In genomic region chr4:4880492-4880891, GRCh38 we compare ENCODE assay signal across 15 cellular contexts. TPM values are rescaled to one million over a fixed set of nuclear protein-coding genes. Genes with fewer than 3 reads are reported as not detected.
A peak's percentile ranks its signal among the peaks of the same experiment; 100 is the strongest.
DNase-seq lines count a peak whose midpoint lies in the region; ATAC-seq and TF ChIP-seq lines count a peak whose summit lies in the region.
"Had no signal": no experiment of that assay in that cellular context is flagged by ENCODE, and none has a peak within 500 bp of the region (broad histone marks: within the 10 kb centered on the region; RNA-seq: fewer than 3 reads in every experiment).

No MANE protein-coding gene starts in this region.

- H3K9me3 Mint-ChIP-seq in WTC11, result no peaks in the 10 kb centered on the region
- H3K9me3 Mint-ChIP-seq: activated CD4-positive, alpha-beta T cell treated with anti-CD3 and anti-CD28 coated beads, Interleukin-2, amount 10 ng/mL, durations not matched to agents 24 days and 14 days; activated naive CD4-positive, alpha-beta T cell treated with anti-CD3 and anti-CD28 coated beads for 36 hours; effector memory CD8-positive, alpha-beta T cell; naive thymus-derived CD4-positive, alpha-beta T cell had no signal

- no peak overlapping the region for H3K4me3 ChIP-seq in heart right ventricle
- no peak overlapping the region for H3K4me3 ChIP-seq in PC-3 (ENCODE audit: low read length)
- no peak overlapping the region for H3K4me3 ChIP-seq in epithelial cell of esophagus (ENCODE audit: low read length)
- H3K4me3 ChIP-seq in upper lobe of right lung, result no peak overlapping the region
- H3K4me3 ChIP-seq: SJSA1 had no signal

- no peak overlapping the region for H3K27ac Mint-ChIP-seq in WTC11
- H3K27ac Mint-ChIP-seq: activated CD4-positive, alpha-beta T cell treated with anti-CD3 and anti-CD28 coated beads, Interleukin-2, amount 10 ng/mL, durations not matched to agents 24 days and 14 days; activated naive CD4-positive, alpha-beta T cell treated with anti-CD3 and anti-CD28 coated beads for 36 hours; B cell; effector memory CD8-positive, alpha-beta T cell; naive thymus-derived CD4-positive, alpha-beta T cell had no signal

- 78 to 85% methylated on average over 2 of the region's 2 CpGs for WGBS in heart right ventricle, 2 donors

- H3K4me1 Mint-ChIP-seq in WTC11, result peaks cover 4% of the 10 kb centered on the region; the same call in 1 of the 2 replicates
- H3K4me1 Mint-ChIP-seq: activated CD4-positive, alpha-beta T cell treated with anti-CD3 and anti-CD28 coated beads, Interleukin-2, amount 10 ng/mL, durations not matched to agents 24 days and 14 days; B cell; naive thymus-derived CD4-positive, alpha-beta T cell had no signal

- no TSS peak for BruUV-seq in PC-3 (replicated peaks; lab: Mats Ljungman, UMichigan)

- H3K4me3 Mint-ChIP-seq in WTC11, result no peak overlapping the region
- H3K4me3 Mint-ChIP-seq: activated CD4-positive, alpha-beta T cell treated with anti-CD3 and anti-CD28 coated beads, Interleukin-2, amount 10 ng/mL, durations not matched to agents 24 days and 14 days; activated naive CD4-positive, alpha-beta T cell treated with anti-CD3 and anti-CD28 coated beads for 36 hours; B cell; effector memory CD8-positive, alpha-beta T cell; naive thymus-derived CD4-positive, alpha-beta T cell had no signal

- H3K27me3 ChIP-seq in heart right ventricle (peaks cover 0 to 86% (median 72%) of the 10 kb centered on the region in 7 donors), PC-3 (ENCODE audit: low read length) (no peaks in the 10 kb centered on the region; the same call in 1 of the 2 replicates), upper lobe of right lung (peaks cover 31% of the 10 kb centered on the region)
- H3K27me3 ChIP-seq: SJSA1 had no signal

- H3K36me3 Mint-ChIP-seq in WTC11, result no peaks in the 10 kb centered on the region
- H3K36me3 Mint-ChIP-seq: naive thymus-derived CD4-positive, alpha-beta T cell had no signal

- H3K9me2 ChIP-seq in PC-3 (replicated peaks; ENCODE audit: low read length), result no peaks in the 10 kb centered on the region

- CTCF ChIA-PET in PC-3 (lab: Charles Lee) (no interaction called here), WTC11 (lab: Charles Lee) (no interaction called here)

- ATAC-seq in heart right ventricle (no peak), Right ventricle myocardium superior (ENCODE audit: poor library complexity) (no peak), PC-3 (no peak), upper lobe of right lung (no peak), GM21526 (IDR thresholded peaks at IDR 0.05; ENCODE audit: low FRiP score, unreplicated experiment) (no peak), WTC11 (no peak)
- ATAC-seq: effector memory CD8-positive, alpha-beta T cell; naive thymus-derived CD4-positive, alpha-beta T cell had no signal

- TF ChIP-seq CTCF in heart right ventricle (IDR thresholded peaks at IDR 0.05) (peak in 6 of 9 donors; percentile 21 to 51 (median 37)), PC-3 (conservative IDR thresholded peaks at IDR 0.05; ENCODE audit: low read depth, low read length) (peak; percentile 55), epithelial cell of esophagus (IDR thresholded peaks at IDR 0.05; ENCODE audit: insufficient read depth, low read depth, low read length, missing control alignments) (peak; percentile 37), upper lobe of right lung (IDR thresholded peaks at IDR 0.05) (peak; percentile 24), WTC11 (IDR thresholded peaks at IDR 0.05) (no peak)

- H4K20me1 ChIP-seq in PC-3 (ENCODE audit: low read length), result no peaks in the 10 kb centered on the region

- DNase-seq in heart right ventricle (no peak), Right ventricle myocardium superior (no peak), PC-3 (peak; percentile 29), epithelial cell of esophagus (ENCODE audit: low read depth) (peak; percentile 19), upper lobe of right lung (no peak), NCI-H2227 treated with DMSO at 0.1 percent for 48 hours (lab: John Stamatoyannopoulos, UW) (no peak), WTC11 (ENCODE audit: low spot score) (no peak)
- DNase-seq: activated CD4-positive, alpha-beta T cell treated with anti-CD3 and anti-CD28 coated beads, Interleukin-2, amount 10 ng/mL, durations not matched to agents 24 days and 14 days; activated naive CD4-positive, alpha-beta T cell treated with anti-CD3 and anti-CD28 coated beads for 36 hours; effector memory CD8-positive, alpha-beta T cell; naive thymus-derived CD4-positive, alpha-beta T cell; NCI-H2081 treated with DMSO at 0.1 percent for 48 hours had no signal

- no peaks in the 10 kb centered on the region for H3K36me3 ChIP-seq in heart right ventricle
- H3K36me3 ChIP-seq in PC-3 (ENCODE audit: low read depth, low read length), result no peaks in the 10 kb centered on the region
- no peaks in the 10 kb centered on the region for H3K36me3 ChIP-seq in upper lobe of right lung
- H3K36me3 ChIP-seq: SJSA1 had no signal

- H3K9me3 ChIP-seq in heart right ventricle (no peaks in the 10 kb centered on the region), PC-3 (ENCODE audit: low read length) (no peaks in the 10 kb centered on the region), upper lobe of right lung (no peaks in the 10 kb centered on the region)
- H3K9me3 ChIP-seq: SJSA1 had no signal

- H3K27ac ChIP-seq in heart right ventricle (no peak overlapping the region), PC-3 (ENCODE audit: low read length) (no peak overlapping the region), upper lobe of right lung (no peak overlapping the region)
- H3K27ac ChIP-seq: SJSA1 had no signal

- intact Hi-C loops in heart right ventricle (cut with DNase I) (loop anchor here in 4 of 10 donors (2.0 to 10.0 kb wide), 5 partner anchors 206 to 396 kb away; no protein-coding TSS in a partner anchor), Right ventricle myocardium superior (cut with DNase I) (loop anchor here (5.0 kb wide), 1 partner anchor 393 kb away; no protein-coding TSS in a partner anchor), PC-3 (cut with micrococcal nuclease) (loop anchor here (1.0 to 5.0 kb wide), 2 partner anchors 303 to 392 kb away; no protein-coding TSS in a partner anchor), upper lobe of right lung (cut with DNase I) (no loop called here)

- H2AFZ ChIP-seq in PC-3 (ENCODE audit: low read length), result no peak overlapping the region

- peaks cover 53% of the 10 kb centered on the region for H3K27me3 Mint-ChIP-seq in WTC11 (ENCODE audit: low read depth)

- no peak overlapping the region for H3K9ac ChIP-seq in PC-3 (ENCODE audit: low read length)

- POLR2A ChIA-PET in PC-3 (lab: Charles Lee; ENCODE audit: unreplicated experiment) (no interaction called here), WTC11 (lab: Charles Lee) (no interaction called here)

- H3F3A ChIP-seq in PC-3 (ENCODE audit: low read length, unreplicated experiment), result no peaks in the 10 kb centered on the region

- H3K4me2 ChIP-seq in PC-3 (ENCODE audit: low read length), result no peak overlapping the region

- H3K4me1 ChIP-seq in heart right ventricle (no peaks in the 10 kb centered on the region), PC-3 (ENCODE audit: insufficient read depth, low read length) (no peaks in the 10 kb centered on the region), upper lobe of right lung (no peaks in the 10 kb centered on the region)
- H3K4me1 ChIP-seq: SJSA1 had no signal

- no peaks in the 10 kb centered on the region for H3K79me2 ChIP-seq in PC-3 (ENCODE audit: low read length)

TF ChIP-seq in WTC11, 78 proteins besides CTCF, POLR2A, EP300 and RAD21:
- no peak for TF ChIP-seq E2F5 (CRISPR knock-in tag; IDR thresholded peaks at IDR 0.05)
- TF ChIP-seq ZNF532 (CRISPR knock-in tag; IDR thresholded peaks at IDR 0.05; ENCODE audit: borderline replicate concordance), result no peak
- TF ChIP-seq ZNF219 (CRISPR knock-in tag; IDR thresholded peaks at IDR 0.05; ENCODE audit: borderline replicate concordance), result no peak

RNA-seq across cellular contexts. Expression of gene MSX1, which starts 21.0 kb away (rescaled TPM):
- total RNA-seq in heart right ventricle (1 to 10 TPM; 1.9 to 6.7 (median 4.0) TPM), Right ventricle myocardium superior (3.9 TPM), PC-3 (2014; rRNA removed) (7.5 and 10.4 TPM in 2 replicates), upper lobe of right lung (2.5 TPM), WTC11 (2021) (0.28 to 0.62 TPM (median 0.41 TPM) in 3 replicates)
- polyA plus RNA-seq in heart right ventricle, result 1 to 10 TPM; 4.0 to 4.8 TPM
- total RNA-seq: activated CD4-positive, alpha-beta T cell treated with anti-CD3 and anti-CD28 coated beads, Interleukin-2, amount 10 ng/mL, durations not matched to agents 24 days and 14 days; activated naive CD4-positive, alpha-beta T cell treated with anti-CD3 and anti-CD28 coated beads for 36 hours; B cell; naive thymus-derived CD4-positive, alpha-beta T cell had no signal
- polyA plus RNA-seq: naive thymus-derived CD4-positive, alpha-beta T cell had no signal

Comparison
In these comparisons a context has a peak if more than half of its experiments do, and no peak if none do; other contexts are left out.
1. DNase-seq: peak in PC-3 (single experiment) and epithelial cell of esophagus (single experiment); none in heart right ventricle (0 of 2), Right ventricle myocardium superior (single experiment), upper lobe of right lung (single experiment), NCI-H2227 treated with DMSO at 0.1 percent for 48 hours (single experiment) and WTC11 (single experiment).